ENCODE assay signal across 11 cellular contexts in genomic region chr4:36325499-36325898, GRCh38. TPM values are rescaled to one million over a fixed set of nuclear protein-coding genes. Genes with fewer than 3 reads are reported as not detected.
DNase-seq lines count a peak whose midpoint lies in the region; ATAC-seq and TF ChIP-seq lines count a peak whose summit lies in the region.
"Had no signal": no experiment of that assay in that cellular context is flagged by ENCODE, and none has a peak within 500 bp of the region (broad histone marks: within the 10 kb centered on the region; RNA-seq: fewer than 3 reads in every experiment).

No MANE protein-coding gene starts in this region.

- no peaks in the 10 kb centered on the region for H3K4me1 ChIP-seq in mucosa of descending colon (ENCODE audit: low read depth)
- no peaks in the 10 kb centered on the region for H3K4me1 ChIP-seq in body of pancreas

- H3K9me3 ChIP-seq in mucosa of descending colon (no peaks in the 10 kb centered on the region), body of pancreas (no peaks in the 10 kb centered on the region)

- H3K36me3 ChIP-seq in mucosa of descending colon (ENCODE audit: low read depth) (no peaks in the 10 kb centered on the region), body of pancreas (replicated peaks in 1 of 2; ENCODE audit: insufficient read depth in 1 of 2, low read depth in 2 of 2) (no peaks in the 10 kb centered on the region)

- no peak overlapping the region for H3K4me3 ChIP-seq in HL-60 (replicated peaks; ENCODE audit: insufficient read depth, low read length)
- no peak overlapping the region for H3K4me3 ChIP-seq in mucosa of descending colon
- H3K4me3 ChIP-seq in body of pancreas = no peak overlapping the region

- DNase-seq in HL-60 (ENCODE audit: low read depth in 1 of 2, low spot score in 1 of 2) (peak in 1 of 2 experiments; percentile 43), mucosa of descending colon (peak in 1 of 3 donors; percentile 13), body of pancreas (no peak), NK-92 (lab: John Stamatoyannopoulos, UW; ENCODE audit: unreplicated experiment) (no peak)
- DNase-seq in stimulated activated CD8-positive, alpha-beta memory T cell treated with anti-CD3 and anti-CD28 coated beads, Interleukin-4, amount 100 ng/mL, for 48 hours = no peak
- DNase-seq: islet precursor cell; stimulated activated CD4-positive, alpha-beta T cell treated with anti-CD3 and anti-CD28 coated beads, Interleukin-2, amount 100 ng/mL, for 24 hours had no signal

- ATAC-seq in GM18909 (IDR thresholded peaks at IDR 0.05; ENCODE audit: poor library complexity, unreplicated experiment) = peak; percentile 93
- peak; percentile 70 for ATAC-seq in GM21825 (IDR thresholded peaks at IDR 0.05; ENCODE audit: unreplicated experiment)
- peak; percentile 69 for ATAC-seq in mucosa of descending colon
- ATAC-seq in body of pancreas = no peak

- intact Hi-C loops in mucosa of descending colon (cut with DNase I, micrococcal nuclease) = no loop called here
- intact Hi-C loops in body of pancreas (cut with DNase I) = no loop called here

- no peak for TF ChIP-seq POLR2A in body of pancreas (IDR thresholded peaks at IDR 0.05)

- H3K27ac ChIP-seq in HL-60 (replicated peaks) (peak overlapping the region; percentile 44), body of pancreas (no peak overlapping the region)

- TF ChIP-seq CTCF in HL-60 (IDR thresholded peaks at IDR 0.05; ENCODE audit: insufficient read depth, low read length) = no peak
- no peak for TF ChIP-seq CTCF in mucosa of descending colon (IDR thresholded peaks at IDR 0.05)
- TF ChIP-seq CTCF in body of pancreas (IDR thresholded peaks at IDR 0.05) = no peak

- H3K27me3 ChIP-seq in HL-60 (ENCODE audit: insufficient read depth, poor library complexity, severe bottlenecking) (no peaks in the 10 kb centered on the region), body of pancreas (no peaks in the 10 kb centered on the region)

- WGBS in body of pancreas, 2 donors = 3 to 61% methylated on average over 1 of the region's 1 CpG

RNA-seq across cellular contexts. Expression of gene DTHD1, which starts 44.1 kb away (rescaled TPM):
- under 1 TPM; 0.12 to 0.55 (median 0.22) TPM for total RNA-seq in mucosa of descending colon
- under 1 TPM in 1 of 2 donors, not detected in 1; under 0.01 TPM for total RNA-seq in body of pancreas
- total RNA-seq: H4, RPMI7951 had no signal
